8 cellular contexts compared by ENCODE assay signal in genomic region chr16:57485916-57486857, GRCh38. TPM values are rescaled to one million over a fixed set of nuclear protein-coding genes. Genes with fewer than 3 reads are reported as not detected.
A peak's percentile ranks its signal among the peaks of the same experiment; 100 is the strongest.
DNase-seq lines count a peak whose midpoint lies in the region; ATAC-seq and TF ChIP-seq lines count a peak whose summit lies in the region.

Gene DOK4 (minus strand): TSS chr16:57486493. CDS start chr16:57479507, 6,986 bp downstream.

- DNase-seq in NCI-H524 (lab: John Stamatoyannopoulos, UW) (peak; percentile 35 to 57), NCI-H524 treated with DMSO at 0.1 percent for 48 hours (lab: John Stamatoyannopoulos, UW) (no peak), NCI-H2227 (lab: John Stamatoyannopoulos, UW; ENCODE audit: unreplicated experiment) (peak; percentile 80), dermis blood vessel endothelial cell (peak; percentile 64), right lobe of liver (peak; percentile 86 to 88 (median 87))
- peak; percentile 73 to 75 for DNase-seq in activated CD4-positive, alpha-beta T cell treated with anti-CD3 and anti-CD28 coated beads, Interleukin-2, amount 50 U/mL, for 4 hours
- peak; percentile 82 for DNase-seq in stimulated activated CD4-positive, alpha-beta T cell treated with anti-CD3 and anti-CD28 coated beads, Interleukin-4, amount 100 ng/mL, for 24 hours

- ATAC-seq in HG02884 (IDR thresholded peaks at IDR 0.05; ENCODE audit: unreplicated experiment) (peak; percentile 76), right lobe of liver (peak; percentile 95 to 99 (median 97))

- no peak for TF ChIP-seq CTCF in right lobe of liver (IDR thresholded peaks at IDR 0.05)

- peaks cover 0 to 9% (median 4%) of the 10 kb centered on the region in 4 donors for H3K4me1 ChIP-seq in right lobe of liver

- 9% methylated on average over 8 of the region's 73 CpGs for WGBS in right lobe of liver (ENCODE audit: insufficient coverage, low coverage, low lambda C conversion rate, missing lambda C conversion rate)

- no peaks in the 10 kb centered on the region for H3K36me3 ChIP-seq in right lobe of liver

- H3K27ac ChIP-seq in right lobe of liver: peak within 1 kb of the TSS; percentile 31 to 64 (median 60)

- TF ChIP-seq POLR2A in right lobe of liver (IDR thresholded peaks at IDR 0.05): peak; percentile 65

- no peaks in the 10 kb centered on the region for H3K9me3 ChIP-seq in right lobe of liver

- H3K27me3 ChIP-seq in right lobe of liver: no peaks in the 10 kb centered on the region

- intact Hi-C loops in right lobe of liver (cut with DNase I): no loop called here

- H3K4me3 ChIP-seq in right lobe of liver: peak within 1 kb of the TSS; percentile 79 to 95 (median 88)

RNA-seq across cellular contexts. Expression of gene DOK4, which starts in this region (rescaled TPM):
- total RNA-seq in dermis blood vessel endothelial cell (21.4 and 21.6 TPM in 2 replicates), right lobe of liver (10 to 100 TPM; 20.0 to 62.1 (median 36.7) TPM)
